ENCODE assay signal across 15 cellular contexts in the genomic region with DNA sequence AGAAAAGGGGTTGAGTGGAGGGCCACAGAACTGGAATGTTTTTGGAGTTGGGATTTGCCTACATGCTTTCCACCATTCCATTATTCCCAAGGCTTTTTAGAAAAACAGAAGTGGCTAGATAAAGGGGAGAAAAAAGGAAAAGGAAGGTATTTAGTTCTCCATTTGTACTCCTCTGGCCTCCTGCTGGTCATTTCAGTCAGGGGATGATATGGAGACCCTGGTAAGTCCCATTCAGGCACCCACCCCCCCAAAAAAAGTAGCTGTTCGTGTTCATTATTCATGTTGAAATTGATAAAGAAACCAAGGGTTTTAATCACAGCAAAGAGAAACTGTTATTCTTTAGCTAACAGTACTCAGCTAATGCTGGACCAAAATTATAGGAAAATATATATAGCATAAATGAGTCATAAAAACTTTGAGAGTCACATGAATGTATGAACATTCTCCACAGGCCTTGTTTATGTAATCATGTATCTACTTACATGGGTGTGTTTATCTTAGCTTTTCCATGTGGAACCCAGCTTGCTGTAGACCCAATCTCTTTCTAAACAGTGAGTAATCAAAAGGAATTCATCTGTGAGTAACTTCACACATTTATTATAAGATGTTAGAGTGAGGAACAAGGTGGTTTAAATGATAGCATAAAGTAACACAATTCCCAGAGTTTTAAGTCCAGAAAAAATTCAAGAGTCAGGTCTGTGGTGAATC.
DNase-seq lines count a peak whose midpoint lies in the region; TF ChIP-seq lines count a peak whose summit lies in the region.
"Had no signal": no experiment of that assay in that cellular context is flagged by ENCODE, and none has a peak within 500 bp of the region (broad histone marks: within the 10 kb centered on the region; RNA-seq: fewer than 3 reads in every experiment).

No MANE protein-coding gene starts in this region.

- H3K4me2 ChIP-seq in Karpas-422 (ENCODE audit: low read depth, low read length, poor library complexity, severe bottlenecking) (no peak overlapping the region), H9 (ENCODE audit: insufficient read depth, insufficient read length, low read length) (no peak overlapping the region)

- no peaks in the 10 kb centered on the region; a peak in 1 of 7 replicates for H3K36me3 Mint-ChIP-seq in H9 (ENCODE audit: insufficient read depth in 1 of 3, low read depth in 3 of 3)

- no CpG with 5 or more reads among the region's 1 CpG for WGBS in H9 (ENCODE audit: extremely low coverage, insufficient read length, low lambda C conversion rate)

- no peaks in the 10 kb centered on the region for H3K23me2 ChIP-seq in H9 (ENCODE audit: insufficient read length, low read depth, low read length, poor library complexity, severe bottlenecking)

- H3K4ac ChIP-seq in H9 (ENCODE audit: low read depth, low read length): no peak overlapping the region

- H3K9me3 Mint-ChIP-seq in H9: no peaks in the 10 kb centered on the region; a peak in 1 of 5 replicates

- no peaks in the 10 kb centered on the region for H4K20me1 ChIP-seq in Karpas-422 (ENCODE audit: insufficient read depth, low read depth, low read length)
- H4K20me1 ChIP-seq in H9 (ENCODE audit: control insufficient read depth, insufficient read depth, insufficient read length): no peaks in the 10 kb centered on the region

- H2BK120ac ChIP-seq in H9 (ENCODE audit: low read depth, low read length, poor library complexity, severe bottlenecking): no peak overlapping the region

- no peak overlapping the region for H2BK5ac ChIP-seq in H9 (ENCODE audit: insufficient read length, low read length)

- H3K14ac ChIP-seq in H9 (ENCODE audit: insufficient read depth, low read length): no peak overlapping the region

- TF ChIP-seq CTCF in cardiac fibroblast (IDR thresholded peaks at IDR 0.05; ENCODE audit: low read depth, low read length) (no peak), H9 (conservative IDR thresholded peaks at IDR 0.05) (no peak; the same call in 2 of the 3 replicates)

- H4K5ac ChIP-seq in H9 (ENCODE audit: insufficient read length, low read depth, low read length): no peak overlapping the region

- H2AK5ac ChIP-seq in H9 (ENCODE audit: insufficient read length, low read length): no peak overlapping the region

- H2BK12ac ChIP-seq in H9 (ENCODE audit: insufficient read length, low read depth, low read length): no peak overlapping the region

- H3K56ac ChIP-seq in H9 (ENCODE audit: insufficient read length, low read depth, low read length): no peak overlapping the region

- H2BK20ac ChIP-seq in H9 (ENCODE audit: low read depth, low read length, poor library complexity, severe bottlenecking): no peak overlapping the region

- H2AFZ ChIP-seq in Karpas-422 (ENCODE audit: low read length) (no peak overlapping the region), H9 (ENCODE audit: low read length) (no peak overlapping the region)

- H3K4me1 ChIP-seq in Karpas-422 (ENCODE audit: low read length) (peaks cover 4% of the 10 kb centered on the region; the same call in 1 of the 2 replicates), H9 (ENCODE audit: insufficient read depth, low read length) (peaks cover 3% of the 10 kb centered on the region; the same call in 1 of the 2 replicates)
- H3K4me1 ChIP-seq: right lobe of liver had no signal

- no peaks in the 10 kb centered on the region for H3K27me3 Mint-ChIP-seq in H9 (ENCODE audit: low read depth)
- H3K27me3 Mint-ChIP-seq: B cell had no signal

- H3K79me1 ChIP-seq in H9 (ENCODE audit: insufficient read depth, low read depth, low read length, poor library complexity, severe bottlenecking): no peaks in the 10 kb centered on the region

- H3K9ac ChIP-seq in Karpas-422 (ENCODE audit: low read length) (no peak overlapping the region), H9 (ENCODE audit: extremely low read depth, insufficient read length, low read length) (no peak overlapping the region)

- no peak overlapping the region for H4K8ac ChIP-seq in H9 (replicated peaks; ENCODE audit: insufficient read length, low read depth, low read length)

- H3K18ac ChIP-seq in H9 (ENCODE audit: insufficient read length, low read depth, low read length): no peak overlapping the region

- H3K27ac ChIP-seq in Karpas-422 (ENCODE audit: low read length) (no peak overlapping the region), H9 (ENCODE audit: insufficient read length, low read depth, low read length) (no peak overlapping the region)
- H3K27ac ChIP-seq: right lobe of liver, transverse colon had no signal

- no peak overlapping the region for H2BK15ac ChIP-seq in H9 (ENCODE audit: low read depth, low read length)

- no peak overlapping the region for H3T11ph ChIP-seq in H9 (ENCODE audit: low read length)

- DNase-seq in AG08395 (ENCODE audit: low spot score) (peak; percentile 49), LHCN-M2 (ENCODE audit: low read depth) (peak; percentile 74), cardiac fibroblast (ENCODE audit: low read depth in 2 of 2) (peak; percentile 14 to 63), kidney tubule cell (ENCODE audit: low spot score) (peak; percentile 68), D341Med (ENCODE audit: low spot score) (no peak), Karpas-422 (no peak), H9 (no peak)
- no peak for DNase-seq in stimulated activated CD4-positive, alpha-beta T cell treated with anti-CD3 and anti-CD28 coated beads, Interleukin-15, amount 100 ng/mL, for 24 hours
- DNase-seq: activated CD4-positive, alpha-beta T cell treated with anti-CD3 and anti-CD28 coated beads, Interleukin-2, amount 50 U/mL, for 1 hour; activated naive CD4-positive, alpha-beta T cell treated with anti-CD3 and anti-CD28 coated beads, Interleukin-2, amount 50 U/mL, for 16 hours; NCI-H1694; right lobe of liver; T-helper 1 cell; transverse colon had no signal

- H3K4me3 ChIP-seq in cardiac fibroblast (replicated peaks in 1 of 2; ENCODE audit: low read depth in 2 of 2, low read length in 2 of 2) (no peak overlapping the region), Karpas-422 (ENCODE audit: low read length) (no peak overlapping the region)
- H3K4me3 ChIP-seq: right lobe of liver, transverse colon had no signal

- no peaks in the 10 kb centered on the region for H3K9me3 ChIP-seq in Karpas-422 (ENCODE audit: low read length)
- no peaks in the 10 kb centered on the region for H3K9me3 ChIP-seq in H9 (ENCODE audit: control insufficient read depth, low read depth, low read length)
- H3K9me3 ChIP-seq: right lobe of liver, transverse colon had no signal

- H3K23ac ChIP-seq in H9 (ENCODE audit: insufficient read length, low read depth, low read length): no peak overlapping the region

- H3K36me3 ChIP-seq in Karpas-422 (ENCODE audit: insufficient read depth, low read length): no peaks in the 10 kb centered on the region
- H3K36me3 ChIP-seq: right lobe of liver, transverse colon had no signal

- peaks cover 16 to 18% of the 10 kb centered on the region in 2 experiments for H3K4me1 Mint-ChIP-seq in H9
- H3K4me1 Mint-ChIP-seq: B cell had no signal

- H3K27ac Mint-ChIP-seq in H9: no peak overlapping the region; a peak in 1 of 7 replicates
- H3K27ac Mint-ChIP-seq: B cell had no signal

- H3K79me2 ChIP-seq in Karpas-422 (ENCODE audit: low read length) (no peaks in the 10 kb centered on the region), H9 (ENCODE audit: insufficient read depth, low read length) (no peaks in the 10 kb centered on the region)

- no peaks in the 10 kb centered on the region for H3K27me3 ChIP-seq in Karpas-422 (ENCODE audit: low read length)
- no peaks in the 10 kb centered on the region for H3K27me3 ChIP-seq in H9 (ENCODE audit: insufficient read depth, low read length)
- H3K27me3 ChIP-seq: right lobe of liver, transverse colon had no signal

- H3K4me3 Mint-ChIP-seq in H9: no peak overlapping the region
- H3K4me3 Mint-ChIP-seq: B cell had no signal

- H4K91ac ChIP-seq in H9 (ENCODE audit: insufficient read length, low read depth, low read length): no peak overlapping the region

- no peaks in the 10 kb centered on the region for H3K9me2 ChIP-seq in Karpas-422 (replicated peaks; ENCODE audit: insufficient read depth, low read length)

Comparison
In these comparisons a context has a peak if more than half of its experiments do, and no peak if none do; other contexts are left out.
1. DNase-seq: peak in AG08395 (single experiment), LHCN-M2 (single experiment), cardiac fibroblast (2 of 2) and kidney tubule cell (single experiment); none in stimulated activated CD4-positive, alpha-beta T cell treated with anti-CD3 and anti-CD28 coated beads, Interleukin-15, amount 100 ng/mL, for 24 hours (single experiment), D341Med (single experiment), Karpas-422 (single experiment) and H9 (single experiment).